ENCODE assay signal across 8 cellular contexts in genomic region chr1:94542088-94542671, GRCh38. TPM values are rescaled to one million over a fixed set of nuclear protein-coding genes. Genes with fewer than 3 reads are reported as not detected.
DNase-seq lines count a peak whose midpoint lies in the region; ATAC-seq and TF ChIP-seq lines count a peak whose summit lies in the region.

No MANE protein-coding gene starts in this region.

- no peaks in the 10 kb centered on the region for H3K36me3 ChIP-seq in DND-41 (ENCODE audit: insufficient read depth, low read length)
- H3K36me3 ChIP-seq in H7 (replicated peaks; ENCODE audit: control insufficient read depth, insufficient read depth, low read length): peaks cover 1% of the 10 kb centered on the region; the same call in 1 of the 2 replicates
- no peaks in the 10 kb centered on the region for H3K36me3 ChIP-seq in osteoblast (ENCODE audit: insufficient read depth, low read length)

- peak overlapping the region; percentile 81 for H2AFZ ChIP-seq in DND-41 (ENCODE audit: low read depth, low read length)
- peak overlapping the region; percentile 29 for H2AFZ ChIP-seq in osteoblast (ENCODE audit: low read length)

- in situ Hi-C loops in G401 (cut with HindIII; ENCODE audit: low sequenced_read_pairs): no loop called here

- H3K9ac ChIP-seq in DND-41 (ENCODE audit: low read depth, low read length): peak overlapping the region; percentile 67

- H3K79me2 ChIP-seq in DND-41 (ENCODE audit: insufficient read depth, low read length) (no peaks in the 10 kb centered on the region), osteoblast (ENCODE audit: insufficient read depth, low read length) (no peaks in the 10 kb centered on the region)

- H3K4me2 ChIP-seq in DND-41 (ENCODE audit: insufficient read depth, low read length) (peak overlapping the region; percentile 68), osteoblast (ENCODE audit: insufficient read depth, low read length) (peak overlapping the region; percentile 87)

- H3K27ac ChIP-seq in DND-41 (ENCODE audit: low read length) (peak overlapping the region; percentile 67), foreskin keratinocyte (peak overlapping the region; percentile 87), osteoblast (ENCODE audit: low read depth, low read length) (peak overlapping the region; percentile 55)

- no peak for TF ChIP-seq CTCF in DND-41 (IDR thresholded peaks at IDR 0.05; ENCODE audit: borderline replicate concordance, extremely low read depth, low read length, poor library complexity, severe bottlenecking)
- no peak for TF ChIP-seq CTCF in WI38 (IDR thresholded peaks at IDR 0.05; ENCODE audit: low read depth, low read length)
- TF ChIP-seq CTCF in foreskin keratinocyte (conservative IDR thresholded peaks at IDR 0.05): no peak
- no peak for TF ChIP-seq CTCF in osteoblast (IDR thresholded peaks at IDR 0.05; ENCODE audit: extremely low read depth, low read depth, low read length)

- H3K27me3 ChIP-seq in DND-41 (ENCODE audit: insufficient read depth, low read length, poor library complexity) (no peaks in the 10 kb centered on the region), H7 (ENCODE audit: control insufficient read depth, insufficient read depth, low read length) (peaks cover 13% of the 10 kb centered on the region), foreskin keratinocyte (no peaks in the 10 kb centered on the region), osteoblast (ENCODE audit: insufficient read depth, low read length) (peaks cover 8% of the 10 kb centered on the region)

- H3K4me1 ChIP-seq in DND-41 (ENCODE audit: insufficient read depth, low read length): peaks cover 40% of the 10 kb centered on the region
- H3K4me1 ChIP-seq in foreskin keratinocyte: peaks cover 35% of the 10 kb centered on the region
- peaks cover 35% of the 10 kb centered on the region for H3K4me1 ChIP-seq in osteoblast (ENCODE audit: insufficient read depth, low read length)

- H3K4me3 ChIP-seq in DND-41 (ENCODE audit: low read depth in 1 of 2, low read length in 2 of 2) (peak overlapping the region; percentile 37 to 65; a peak in 3 of 4 replicates), H7 (ENCODE audit: insufficient read depth, low read depth, low read length) (peak overlapping the region; percentile 93), WI38 (ENCODE audit: low read depth, low read length) (peak overlapping the region; percentile 89), osteoblast (ENCODE audit: insufficient read depth, low read length) (peak overlapping the region; percentile 70)

- H3K9me3 ChIP-seq in DND-41 (ENCODE audit: insufficient read depth, low read length, severe bottlenecking) (no peaks in the 10 kb centered on the region), osteoblast (ENCODE audit: low read depth, low read length) (no peaks in the 10 kb centered on the region)

- H4K20me1 ChIP-seq in DND-41 (ENCODE audit: insufficient read depth, low read length): no peaks in the 10 kb centered on the region
- peaks cover 4% of the 10 kb centered on the region for H4K20me1 ChIP-seq in osteoblast (ENCODE audit: insufficient read depth, low read length)

- ATAC-seq in DND-41 (ENCODE audit: insufficient read depth, low read depth): peak; percentile 48
- peak; percentile 21 for ATAC-seq in foreskin keratinocyte

- DNase-seq in DND-41 (peak; percentile 17), H7 (peak; percentile 54), foreskin keratinocyte (peak in 1 of 2 donors; percentile 39), osteoblast (ENCODE audit: insufficient read length, low spot score, missing footprints) (peak; percentile 68), NCI-H128 (lab: John Stamatoyannopoulos, UW; ENCODE audit: unreplicated experiment) (no peak), G401 (ENCODE audit: low spot score) (no peak), GOT3 (lab: John Stamatoyannopoulos, UW) (no peak)

RNA-seq across cellular contexts. Expression of gene F3, which starts 0.6 kb away (rescaled TPM):
- total RNA-seq in H7 (2014; rRNA removed; shearing (Covaris generic)): 21.9 and 37.7 TPM in 2 replicates
- 472 and 766 TPM in 2 replicates for total RNA-seq in foreskin keratinocyte
- polyA plus RNA-seq in foreskin keratinocyte: 223 and 404 TPM in 2 replicates
- total RNA-seq in osteoblast: 5.8 and 7.4 TPM in 2 replicates
- 0.54 and 0.92 TPM in 2 replicates for total RNA-seq in G401 (2014; rRNA removed; shearing (Covaris generic))

Comparison
In these comparisons a context has a peak if more than half of its experiments do, and no peak if none do; other contexts are left out.
1. DNase-seq: peak in DND-41 (single experiment), H7 (single experiment) and osteoblast (single experiment); none in NCI-H128 (single experiment), G401 (single experiment) and GOT3 (single experiment).
2. RNA of gene F3, which starts 0.6 kb away (total RNA-seq): 472 to 766 TPM in foreskin keratinocyte; 21.9 to 37.7 TPM in H7, 5.8 to 7.4 TPM in osteoblast and 0.54 to 0.92 TPM in G401; every median in the first group is over 10 times any median in the second.
3. Peak in every context shown above with its lines, with median percentiles within 50 percentile points of each other: H3K27ac ChIP-seq and H3K4me3 ChIP-seq.